ENCODE assay signal across 8 cellular contexts in the genomic region with DNA sequence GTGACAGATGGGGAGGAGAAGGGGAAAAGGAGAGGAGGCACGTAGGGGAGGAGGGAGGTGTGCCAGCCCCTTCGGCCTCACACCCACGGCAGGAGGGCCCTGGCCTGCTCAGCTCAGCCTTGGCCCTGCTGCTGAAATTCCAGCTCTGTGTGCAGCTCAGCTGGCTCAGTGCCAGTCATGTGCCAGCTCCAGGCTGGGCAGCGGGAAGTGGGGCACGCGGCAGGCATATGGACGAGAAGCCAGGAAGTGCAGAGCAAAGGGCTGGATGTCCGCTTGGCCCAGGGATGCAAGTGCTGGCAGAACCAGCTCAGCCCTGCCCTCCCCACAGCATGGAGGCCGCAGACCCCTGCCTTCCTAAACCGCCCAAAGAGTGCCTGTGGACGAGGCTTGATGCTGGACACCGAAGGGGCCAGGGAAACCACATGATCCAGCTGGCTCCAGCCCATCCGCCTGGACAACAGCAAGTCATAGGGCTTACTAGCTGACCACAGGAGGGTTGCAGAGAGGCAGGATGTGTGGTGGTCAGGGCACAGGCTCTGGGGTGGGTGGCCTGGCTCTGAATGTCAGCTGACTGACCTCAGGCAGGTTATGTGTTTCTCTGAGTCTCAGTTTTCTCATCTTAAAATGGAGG.
DNase-seq lines count a peak whose midpoint lies in the region; ATAC-seq and TF ChIP-seq lines count a peak whose summit lies in the region.

No MANE protein-coding gene starts in this region.

- H3K27ac ChIP-seq in liver (ENCODE audit: low read depth in 1 of 2, low read length in 2 of 2): peak overlapping the region; percentile 28 to 31

- TF ChIP-seq RAD21 in liver (IDR thresholded peaks at IDR 0.05): peak in 1 of 2 donors; percentile 65

- no peak for ATAC-seq in activated naive CD8-positive, alpha-beta T cell treated with anti-CD3 and anti-CD28 coated beads, Interleukin-2, amount 50 U/mL, for 24 hours

- no peak for DNase-seq in activated naive CD8-positive, alpha-beta T cell treated with anti-CD3 and anti-CD28 coated beads, Interleukin-2, amount 50 U/mL, for 24 hours
- DNase-seq in astrocyte of the hippocampus (ENCODE audit: low read depth, low spot score) (peak; percentile 75), GM13976 (ENCODE audit: low spot score) (no peak), SW480 (ENCODE audit: low spot score) (no peak), SW 1271 (lab: John Stamatoyannopoulos, UW) (no peak)
- DNase-seq in stimulated activated CD4-positive, alpha-beta T cell treated with anti-CD3 and anti-CD28 coated beads, Interleukin-15, amount 100 ng/mL, for 24 hours: no peak

- peak overlapping the region; percentile 64 for H3K27ac Mint-ChIP-seq in activated naive CD8-positive, alpha-beta T cell
- H3K27ac Mint-ChIP-seq in activated naive CD8-positive, alpha-beta T cell treated with anti-CD3 and anti-CD28 coated beads, Interleukin-2, amount 50 U/mL, for 24 hours: no peak overlapping the region

- peaks cover 82% of the 10 kb centered on the region for H3K4me1 Mint-ChIP-seq in activated naive CD8-positive, alpha-beta T cell (ENCODE audit: low read depth)
- H3K4me1 Mint-ChIP-seq in activated naive CD8-positive, alpha-beta T cell treated with anti-CD3 and anti-CD28 coated beads, Interleukin-2, amount 50 U/mL, for 24 hours: peaks cover 83% of the 10 kb centered on the region

- H3K36me3 ChIP-seq in liver (ENCODE audit: control insufficient read depth in 4 of 4, insufficient read depth in 3 of 4, low read depth in 1 of 4, low read length in 3 of 4): no peaks in the 10 kb centered on the region

- no peak overlapping the region for H3K9ac ChIP-seq in liver (ENCODE audit: low read depth in 1 of 2, low read length in 2 of 2)

- in situ Hi-C loops in GM13976 (cut with MboI; ENCODE audit: low sequenced_read_pairs, unreplicated experiment): loop anchor here (5.0 kb wide), 1 partner anchor 127 kb away; no protein-coding TSS in a partner anchor

- no peak for TF ChIP-seq CTCF in liver (IDR thresholded peaks at IDR 0.05; ENCODE audit: low read depth, low read length, missing input control)
- TF ChIP-seq CTCF in GM13976 (IDR thresholded peaks at IDR 0.05; ENCODE audit: borderline replicate concordance, control extremely low read depth, extremely low read depth, insufficient read depth, missing control alignments): no peak

- H3K4me1 ChIP-seq in liver (ENCODE audit: control insufficient read depth in 4 of 4, insufficient read depth in 4 of 4, low read length in 3 of 4): peaks cover 6 to 32% (median 18%) of the 10 kb centered on the region in 4 donors

- H3K9me3 ChIP-seq in liver (ENCODE audit: control insufficient read depth in 4 of 4, low read length in 3 of 4): no peaks in the 10 kb centered on the region

- H3K4me3 Mint-ChIP-seq in activated naive CD8-positive, alpha-beta T cell: no peak overlapping the region
- no peak overlapping the region for H3K4me3 Mint-ChIP-seq in activated naive CD8-positive, alpha-beta T cell treated with anti-CD3 and anti-CD28 coated beads, Interleukin-2, amount 50 U/mL, for 24 hours

- H3K4me3 ChIP-seq in liver (ENCODE audit: low read depth in 1 of 3, low read length in 3 of 3): no peak overlapping the region

- no peaks in the 10 kb centered on the region for H3K27me3 Mint-ChIP-seq in activated naive CD8-positive, alpha-beta T cell
- H3K27me3 Mint-ChIP-seq in activated naive CD8-positive, alpha-beta T cell treated with anti-CD3 and anti-CD28 coated beads, Interleukin-2, amount 50 U/mL, for 24 hours: no peaks in the 10 kb centered on the region

- H3K27me3 ChIP-seq in liver (ENCODE audit: control insufficient read depth in 4 of 4, insufficient read depth in 4 of 4, low read length in 3 of 4): no peaks in the 10 kb centered on the region

- no peaks in the 10 kb centered on the region for H3K9me3 Mint-ChIP-seq in activated naive CD8-positive, alpha-beta T cell (ENCODE audit: low read depth)
- no peaks in the 10 kb centered on the region for H3K9me3 Mint-ChIP-seq in activated naive CD8-positive, alpha-beta T cell treated with anti-CD3 and anti-CD28 coated beads, Interleukin-2, amount 50 U/mL, for 24 hours

- WGBS in liver: 35% methylated on average over 13 of the region's 13 CpGs

- H3K36me3 Mint-ChIP-seq in activated naive CD8-positive, alpha-beta T cell: peaks cover 6% of the 10 kb centered on the region
- H3K36me3 Mint-ChIP-seq in activated naive CD8-positive, alpha-beta T cell treated with anti-CD3 and anti-CD28 coated beads, Interleukin-2, amount 50 U/mL, for 24 hours (ENCODE audit: low read depth): no peaks in the 10 kb centered on the region

TF ChIP-seq in liver, 16 proteins besides CTCF, POLR2A, EP300 and RAD21:
- TF ChIP-seq, protein P1, sequence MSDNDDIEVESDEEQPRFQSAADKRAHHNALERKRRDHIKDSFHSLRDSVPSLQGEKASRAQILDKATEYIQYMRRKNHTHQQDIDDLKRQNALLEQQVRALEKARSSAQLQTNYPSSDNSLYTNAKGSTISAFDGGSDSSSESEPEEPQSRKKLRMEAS (IDR thresholded peaks at IDR 0.05): peak; percentile 96
- TF ChIP-seq, protein P2, sequence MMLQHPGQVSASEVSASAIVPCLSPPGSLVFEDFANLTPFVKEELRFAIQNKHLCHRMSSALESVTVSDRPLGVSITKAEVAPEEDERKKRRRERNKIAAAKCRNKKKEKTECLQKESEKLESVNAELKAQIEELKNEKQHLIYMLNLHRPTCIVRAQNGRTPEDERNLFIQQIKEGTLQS (IDR thresholded peaks at IDR 0.05): no peak
- TF ChIP-seq HNF4A (conservative IDR thresholded peaks at IDR 0.05): peak; percentile 36 to 57
- peak in 1 of 2 donors; percentile 39 for TF ChIP-seq EGR1 (IDR thresholded peaks at IDR 0.05; ENCODE audit: low read depth in 2 of 2)
- peak; percentile 64 to 75 for TF ChIP-seq RXRA (IDR thresholded peaks at IDR 0.05)
- TF ChIP-seq SP1 (IDR thresholded peaks at IDR 0.05): peak; percentile 51
- no peak for TF ChIP-seq FOXA1 (IDR thresholded peaks at IDR 0.05)
